ENCODE assay signal across 17 cellular contexts in the genomic region with DNA sequence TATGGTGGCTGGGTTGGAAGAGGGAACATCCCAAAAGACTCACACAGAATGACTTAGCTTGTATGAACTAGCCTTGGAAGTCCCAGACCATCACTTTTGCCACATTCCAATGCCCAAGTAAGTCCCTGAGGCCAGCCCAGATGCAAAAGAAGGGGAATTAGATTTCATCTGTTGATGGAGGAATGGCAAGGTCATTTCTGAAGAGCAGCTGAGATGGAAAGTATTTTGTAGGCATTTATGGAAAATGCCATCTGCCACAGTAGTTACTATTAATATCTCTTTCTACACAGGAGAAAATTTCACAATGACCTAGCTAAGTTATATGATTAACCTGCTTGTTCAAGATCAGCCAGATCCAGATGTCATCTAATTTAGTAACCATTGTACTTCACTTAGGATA. TPM values are rescaled to one million over a fixed set of nuclear protein-coding genes. Genes with fewer than 3 reads are reported as not detected.
DNase-seq lines count a peak whose midpoint lies in the region; ATAC-seq and TF ChIP-seq lines count a peak whose summit lies in the region.
"Had no signal": no experiment of that assay in that cellular context is flagged by ENCODE, and none has a peak within 500 bp of the region (broad histone marks: within the 10 kb centered on the region; RNA-seq: fewer than 3 reads in every experiment).

No MANE protein-coding gene starts in this region.

- no peak for ATAC-seq in GM18870 (IDR thresholded peaks at IDR 0.05; ENCODE audit: unreplicated experiment)
- ATAC-seq: activated CD4-positive, CD25-positive, alpha-beta regulatory T cell treated with anti-CD3 and anti-CD28 coated beads, Interleukin-2, amount 50 U/mL, for 24 hours; natural killer cell treated with Interleukin-12 subunit alpha and Interleukin-12 subunit beta and Interleukin-15 and Interleukin-18, amount 100 ng/mL, for 72 hours had no signal

- H2AFZ ChIP-seq in GM23248 (no peak overlapping the region), hepatocyte (no peak overlapping the region)

- H3K9ac ChIP-seq in GM23248 (no peak overlapping the region), skeletal muscle tissue (ENCODE audit: low read depth in 1 of 3, low read length in 3 of 3) (no peak overlapping the region)

- peaks cover 45% of the 10 kb centered on the region for H3F3A ChIP-seq in GM23248 (ENCODE audit: insufficient read depth)

- DNase-seq in GM23248: peak; percentile 47
- DNase-seq in amniotic epithelial cell (ENCODE audit: low read depth): peak; percentile 61
- no peak for DNase-seq in hepatocyte (ENCODE audit: low spot score)
- no peak for DNase-seq in NCI-H774 (lab: John Stamatoyannopoulos, UW)
- no peak for DNase-seq in NCI-H1092 treated with DMSO at 0.1 percent for 48 hours (lab: John Stamatoyannopoulos, UW)
- DNase-seq in hepatic stellate cell (ENCODE audit: low spot score): no peak
- DNase-seq: CD8-positive, alpha-beta memory T cell; EL; H9; NCI-H1436 treated with DMSO at 0.1 percent for 48 hours; NCI-H226; SHP77; stimulated activated naive CD4-positive, alpha-beta T cell treated with Interleukin-2 at 50 U/mL for 16 hours had no signal

- TF ChIP-seq CTCF in hepatocyte (IDR thresholded peaks at IDR 0.05; ENCODE audit: poor library complexity): no peak

- no peaks in the 10 kb centered on the region for H3K27me3 ChIP-seq in GM23248 (replicated peaks; ENCODE audit: insufficient read depth)
- H3K27me3 ChIP-seq in hepatocyte: no peaks in the 10 kb centered on the region
- H3K27me3 ChIP-seq in skeletal muscle tissue (ENCODE audit: control insufficient read depth in 3 of 3, insufficient read depth in 3 of 3, low read length in 3 of 3): no peaks in the 10 kb centered on the region

- H4K20me1 ChIP-seq in GM23248 (ENCODE audit: insufficient read depth): no peaks in the 10 kb centered on the region
- H4K20me1 ChIP-seq in hepatocyte (ENCODE audit: insufficient read depth, poor library complexity, severe bottlenecking): no peaks in the 10 kb centered on the region

- H3K9me3 ChIP-seq in GM23248 (ENCODE audit: low read depth) (no peaks in the 10 kb centered on the region), hepatocyte (ENCODE audit: low read depth) (no peaks in the 10 kb centered on the region), skeletal muscle tissue (ENCODE audit: control insufficient read depth in 3 of 3, low read length in 3 of 3) (no peaks in the 10 kb centered on the region)

- in situ Hi-C loops in GM23248 (cut with MboI): no loop called here

- H3K79me2 ChIP-seq in GM23248 (ENCODE audit: insufficient read depth): no peaks in the 10 kb centered on the region
- H3K79me2 ChIP-seq in hepatocyte: no peaks in the 10 kb centered on the region

- H3K36me3 ChIP-seq in GM23248 (ENCODE audit: low read depth) (no peaks in the 10 kb centered on the region), hepatocyte (replicated peaks; ENCODE audit: insufficient read depth, low read depth) (no peaks in the 10 kb centered on the region), skeletal muscle tissue (ENCODE audit: control insufficient read depth in 3 of 3, insufficient read depth in 3 of 3, low read length in 3 of 3) (no peaks in the 10 kb centered on the region)

- H3K27ac ChIP-seq in GM23248 (peak overlapping the region; percentile 53), hepatocyte (peak overlapping the region; percentile 21), skeletal muscle tissue (ENCODE audit: low read depth, low read length) (peak overlapping the region; percentile 82)

- H3K9me2 ChIP-seq in GM23248 (ENCODE audit: insufficient read depth) (no peaks in the 10 kb centered on the region), hepatocyte (replicated peaks; ENCODE audit: insufficient read depth) (no peaks in the 10 kb centered on the region)

- H3K4me1 ChIP-seq in GM23248 (ENCODE audit: insufficient read depth) (peaks cover 38% of the 10 kb centered on the region), hepatocyte (ENCODE audit: insufficient read depth) (peaks cover 30% of the 10 kb centered on the region), skeletal muscle tissue (ENCODE audit: control insufficient read depth in 3 of 3, insufficient read depth in 3 of 3, low read length in 3 of 3) (peaks cover 34 to 51% (median 50%) of the 10 kb centered on the region in 3 donors)

- H3K4me2 ChIP-seq in GM23248 (ENCODE audit: unreplicated experiment) (no peak overlapping the region), hepatocyte (no peak overlapping the region)

- no peak overlapping the region for H3K4me3 ChIP-seq in GM23248
- H3K4me3 ChIP-seq in hepatocyte: no peak overlapping the region
- peak overlapping the region in 1 of 3 donors; percentile 23 for H3K4me3 ChIP-seq in skeletal muscle tissue (ENCODE audit: low read length in 3 of 3)

RNA-seq across cellular contexts. Expression of a gene that starts 58.8 kb away (rescaled TPM):
- total RNA-seq in GM23248 (2014; rRNA removed; shearing (Covaris generic)): 33.7 and 35.9 TPM in 2 replicates
- polyA plus RNA-seq in GM23248 (2016; fragmentation: Nextera tagmentation; extraction: Ambion mirVana) (15.5 and 16.1 TPM in 2 replicates), hepatocyte (8.8 and 10.4 TPM in 2 replicates)
- total RNA-seq in hepatocyte (26.6 and 27.6 TPM in 2 replicates), skeletal muscle tissue (99.2 TPM)

Comparison
In these comparisons a context has a peak if more than half of its experiments do, and no peak if none do; other contexts are left out.
1. DNase-seq: peak in GM23248 (single experiment) and amniotic epithelial cell (single experiment); none in hepatocyte (single experiment), NCI-H774 (single experiment), NCI-H1092 treated with DMSO at 0.1 percent for 48 hours (single experiment) and hepatic stellate cell (single experiment).
2. H3K27ac ChIP-seq: peak in every context shown above with its lines; median percentile 82 in skeletal muscle tissue; 53 in GM23248; 21 in hepatocyte.